In the genomic region with DNA sequence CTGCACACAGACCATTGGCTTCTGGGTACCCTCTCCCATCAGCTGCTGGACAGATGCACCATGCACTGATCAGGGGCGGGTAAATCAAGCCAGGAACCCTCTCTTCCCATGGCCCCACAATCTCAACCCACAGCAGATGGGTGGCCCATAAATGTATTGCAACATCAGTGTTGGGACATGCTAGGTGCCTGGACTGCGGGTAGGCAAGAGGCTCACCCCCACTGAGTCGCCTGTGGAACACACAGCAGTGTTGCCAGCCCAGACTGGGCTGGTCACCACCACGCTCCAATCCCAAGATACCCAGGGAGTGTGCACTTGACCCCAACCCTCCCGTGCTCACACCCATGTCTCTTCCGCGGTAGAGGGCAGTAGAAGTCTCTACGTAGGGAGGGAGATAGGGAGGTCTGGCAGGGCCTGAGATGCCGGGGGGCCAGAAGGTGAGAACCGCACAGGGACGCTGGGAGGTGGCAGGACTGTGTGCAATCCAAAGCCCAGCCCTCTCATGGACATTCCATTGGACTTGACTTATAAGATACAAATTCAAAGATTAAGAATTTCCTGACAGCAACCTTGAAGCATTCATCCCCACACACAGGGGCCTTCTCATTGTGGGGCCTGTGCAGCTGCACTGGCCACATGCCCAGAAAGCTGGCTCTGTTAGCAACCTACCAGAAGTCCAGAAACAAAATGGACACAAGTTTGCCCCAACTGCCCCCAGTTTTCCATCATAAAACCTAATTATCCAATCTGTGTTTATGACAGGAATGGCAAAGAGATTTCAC, we compare ENCODE assay signal across 18 cellular contexts.
A peak's percentile ranks its signal among the peaks of the same experiment; 100 is the strongest.
DNase-seq lines count a peak whose midpoint lies in the region; ATAC-seq and TF ChIP-seq lines count a peak whose summit lies in the region.
"Had no signal": no experiment of that assay in that cellular context is flagged by ENCODE, and none has a peak within 500 bp of the region (broad histone marks: within the 10 kb centered on the region; RNA-seq: fewer than 3 reads in every experiment).

No MANE protein-coding gene starts in this region.

- 77 to 92% (median 85%) methylated on average over 4 to 11 of the region's 11 CpGs for WGBS in adrenal gland, 4 donors
- no CpG with 5 or more reads among the region's 11 CpGs for WGBS in trophoblast cell (ENCODE audit: extremely low coverage, insufficient coverage, insufficient read length)
- 76% methylated on average over 9 of the region's 11 CpGs for WGBS in esophagus muscularis mucosa

- intact Hi-C loops in adrenal gland (cut with DNase I): no loop called here
- intact Hi-C loops in esophagus muscularis mucosa (cut with DNase I): loop anchor here (5.0 kb wide), 1 partner anchor 44 kb away; no protein-coding TSS in a partner anchor

- no peak overlapping the region for H4K8ac ChIP-seq in trophoblast cell (ENCODE audit: low read depth, low read length)

- no peak overlapping the region for H3K4me2 ChIP-seq in trophoblast cell (ENCODE audit: low read length)
- H3K4me2 ChIP-seq: smooth muscle cell had no signal

- no peak overlapping the region for H3K4me3 ChIP-seq in adrenal gland
- H3K4me3 ChIP-seq in trophoblast cell (ENCODE audit: low read depth, low read length): no peak overlapping the region
- H3K4me3 ChIP-seq in esophagus muscularis mucosa: no peak overlapping the region
- H3K4me3 ChIP-seq: lower lobe of right lung, smooth muscle cell, stomach had no signal

- TF ChIP-seq EP300 in esophagus muscularis mucosa (IDR thresholded peaks at IDR 0.05): no peak

- H3K27me3 ChIP-seq in adrenal gland (no peaks in the 10 kb centered on the region), trophoblast cell (ENCODE audit: insufficient read depth, low read length) (no peaks in the 10 kb centered on the region), esophagus muscularis mucosa (no peaks in the 10 kb centered on the region)
- H3K27me3 ChIP-seq: stomach had no signal

- no peak overlapping the region for H2BK12ac ChIP-seq in trophoblast cell (ENCODE audit: low read length)

- no peak for TF ChIP-seq CTCF in adrenal gland (IDR thresholded peaks at IDR 0.05)
- TF ChIP-seq CTCF in esophagus muscularis mucosa (IDR thresholded peaks at IDR 0.05): no peak

- H4K12ac ChIP-seq in trophoblast cell (ENCODE audit: low read depth, low read length): no peak overlapping the region

- H3K4me1 ChIP-seq in adrenal gland (replicated peaks in 1 of 2) (no peaks in the 10 kb centered on the region), trophoblast cell (ENCODE audit: control insufficient read depth in 1 of 2, insufficient read depth in 2 of 2, low read length in 2 of 2) (peaks cover 0 to 6% of the 10 kb centered on the region in 2 experiments), esophagus muscularis mucosa (peaks cover 0 to 26% (median 21%) of the 10 kb centered on the region in 4 donors)
- H3K4me1 ChIP-seq: lower lobe of right lung had no signal

- no peak overlapping the region for H3K18ac ChIP-seq in trophoblast cell (ENCODE audit: low read length)

- no peak overlapping the region for H3K23ac ChIP-seq in trophoblast cell (ENCODE audit: low read length)

- H3K9ac ChIP-seq in trophoblast cell (ENCODE audit: low read length): no peak overlapping the region

- no peaks in the 10 kb centered on the region for H3K79me2 ChIP-seq in trophoblast cell (ENCODE audit: control insufficient read depth, insufficient read depth, low read length, poor library complexity)

- no peak overlapping the region for H4K91ac ChIP-seq in trophoblast cell (ENCODE audit: low read depth, low read length)

- H3K79me1 ChIP-seq in trophoblast cell (ENCODE audit: low read length): no peaks in the 10 kb centered on the region

- H2AK5ac ChIP-seq in trophoblast cell (ENCODE audit: low read length): no peak overlapping the region

- H3K36me3 ChIP-seq in adrenal gland (replicated peaks in 1 of 2) (no peaks in the 10 kb centered on the region), trophoblast cell (ENCODE audit: control insufficient read depth in 1 of 2, insufficient read depth in 2 of 2, low read length in 2 of 2) (peaks cover 8 to 18% of the 10 kb centered on the region in 2 experiments), esophagus muscularis mucosa (peaks cover 0 to 22% (median 13%) of the 10 kb centered on the region in 4 donors)

- H2BK5ac ChIP-seq in trophoblast cell (ENCODE audit: low read depth, low read length, poor library complexity): no peak overlapping the region

- no peak for ATAC-seq in HG02763 (IDR thresholded peaks at IDR 0.05; ENCODE audit: unreplicated experiment)
- ATAC-seq: PC-3 had no signal

- H3K9me3 ChIP-seq in adrenal gland (replicated peaks in 1 of 3) (no peaks in the 10 kb centered on the region), trophoblast cell (ENCODE audit: insufficient read depth, low read depth, low read length) (no peaks in the 10 kb centered on the region), esophagus muscularis mucosa (no peaks in the 10 kb centered on the region)
- H3K9me3 ChIP-seq: lower lobe of right lung, stomach had no signal

- peak in 11 of 14 donors; percentile 15 to 65 (median 41) for DNase-seq in C1 segment of cervical spinal cord (lab: John Stamatoyannopoulos, UW)
- peak in 5 of 7 donors; percentile 25 to 73 (median 40) for DNase-seq in adrenal gland
- peak; percentile 44 for DNase-seq in fibroblast of peridontal ligament (ENCODE audit: extremely low read depth)
- peak; percentile 6 to 54 for DNase-seq in trophoblast cell
- DNase-seq in ACHN: no peak
- DNase-seq in stimulated activated CD4-positive, alpha-beta T cell treated with anti-CD3 and anti-CD28 coated beads, Interleukin-4, amount 100 ng/mL, for 24 hours: no peak
- no peak for DNase-seq in esophagus muscularis mucosa (ENCODE audit: extremely low spot score)
- DNase-seq: activated gamma-delta T cell treated with Interleukin-2 at 50 U/mL for 16 hours; AML-193; central memory CD4-positive, alpha-beta T cell; DMS153; lower lobe of right lung; NCI-H2029; NCI-H526; PC-3; stomach had no signal

- H2AFZ ChIP-seq in trophoblast cell (ENCODE audit: insufficient read depth, low read length, poor library complexity): no peak overlapping the region

- in situ Hi-C loops in ACHN (cut with HindIII; ENCODE audit: low pct_ligation_motif_present, low pct_unique_long_range_greater_than_20kb, low sequenced_read_pairs): loop anchor here (25.0 kb wide), 1 partner anchor 279 kb away; a partner anchor contains a TSS

- no peak overlapping the region for H3K14ac ChIP-seq in trophoblast cell (ENCODE audit: low read length)

- TF ChIP-seq POLR2A in adrenal gland (IDR thresholded peaks at IDR 0.05): no peak
- no peak for TF ChIP-seq POLR2A in esophagus muscularis mucosa (IDR thresholded peaks at IDR 0.05; ENCODE audit: low read depth)

- H3K4ac ChIP-seq in trophoblast cell (ENCODE audit: low read depth, low read length): no peak overlapping the region

- H3K27ac ChIP-seq in adrenal gland (no peak overlapping the region), trophoblast cell (ENCODE audit: low read depth, low read length) (no peak overlapping the region), esophagus muscularis mucosa (replicated peaks in 1 of 4) (no peak overlapping the region)
- H3K27ac ChIP-seq: lower lobe of right lung, stomach had no signal

- H2BK120ac ChIP-seq in trophoblast cell (ENCODE audit: insufficient read depth, low read length, poor library complexity): no peak overlapping the region

Comparison
In these comparisons a context has a peak if more than half of its experiments do, and no peak if none do; other contexts are left out.
1. DNase-seq: peak in C1 segment of cervical spinal cord (11 of 14), adrenal gland (5 of 7), fibroblast of peridontal ligament (single experiment) and trophoblast cell (2 of 2); none in ACHN (single experiment), stimulated activated CD4-positive, alpha-beta T cell treated with anti-CD3 and anti-CD28 coated beads, Interleukin-4, amount 100 ng/mL, for 24 hours (single experiment) and esophagus muscularis mucosa (single experiment).